In the genomic region with DNA sequence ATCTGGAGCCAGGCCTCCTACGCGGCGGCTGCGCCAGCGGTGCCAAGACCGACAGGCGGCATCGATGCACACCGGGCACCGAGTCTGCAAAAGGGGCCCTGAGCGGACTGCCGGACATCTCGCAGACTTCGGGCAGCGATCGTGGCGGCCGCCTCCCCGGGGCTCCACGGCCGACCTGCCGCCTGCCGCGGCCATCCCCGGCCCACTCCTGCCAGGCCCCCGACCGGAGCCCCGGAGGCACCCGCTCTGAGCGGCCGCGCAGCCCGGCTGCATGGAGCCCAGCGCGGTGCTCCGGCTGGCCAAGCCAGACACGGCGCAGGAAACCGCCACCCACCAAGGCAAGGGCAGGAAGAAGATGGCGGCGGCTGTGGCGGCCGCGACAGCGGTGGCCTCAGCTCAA, we compare ENCODE assay signal across 6 cellular contexts.
"Had no signal": no experiment of that assay in that cellular context is flagged by ENCODE, and none has a peak within 500 bp of the region (broad histone marks: within the 10 kb centered on the region; RNA-seq: fewer than 3 reads in every experiment).

No MANE protein-coding gene starts in this region.

- ATAC-seq: K562 had no signal

- H3K9me3 Mint-ChIP-seq: H9 had no signal

- H3K9ac ChIP-seq: GM23248 had no signal

- H3K4me3 Mint-ChIP-seq: H9 had no signal

- H2AFZ ChIP-seq: GM23248 had no signal

- H3K27ac ChIP-seq: GM23248 had no signal

- H3K4me1 Mint-ChIP-seq: H9 had no signal

- DNase-seq: GM23248, GOT3, H9, HCEC 1CT, IMR-90 had no signal

- H3K4me3 ChIP-seq: GM23248, K562 had no signal
